ENCODE assay signal across 11 cellular contexts in genomic region chr10:133276100-133276434, GRCh38. TPM values are rescaled to one million over a fixed set of nuclear protein-coding genes. Genes with fewer than 3 reads are reported as not detected.
A peak's percentile ranks its signal among the peaks of the same experiment; 100 is the strongest.
DNase-seq lines count a peak whose midpoint lies in the region; ATAC-seq and TF ChIP-seq lines count a peak whose summit lies in the region.
"Had no signal": no experiment of that assay in that cellular context is flagged by ENCODE, and none has a peak within 500 bp of the region (broad histone marks: within the 10 kb centered on the region; RNA-seq: fewer than 3 reads in every experiment).

No MANE protein-coding gene starts in this region.

- no peak for ATAC-seq in effector memory CD8-positive, alpha-beta T cell (replicated peaks)
- ATAC-seq in GM21576 (IDR thresholded peaks at IDR 0.05; ENCODE audit: unreplicated experiment): no peak

- H3K4me1 Mint-ChIP-seq in effector memory CD8-positive, alpha-beta T cell (ENCODE audit: low read depth in 2 of 2): peaks cover 19 to 35% of the 10 kb centered on the region in 2 donors

- H3K4me3 Mint-ChIP-seq in effector memory CD8-positive, alpha-beta T cell: peak overlapping the region; percentile 87 to 91

- no peaks in the 10 kb centered on the region for H3K27me3 Mint-ChIP-seq in effector memory CD8-positive, alpha-beta T cell

- DNase-seq in MM.1S: peak; percentile 11
- no peak for DNase-seq in effector memory CD8-positive, alpha-beta T cell
- DNase-seq in kidney tubule cell (ENCODE audit: low spot score): no peak
- no peak for DNase-seq in GM13976 (ENCODE audit: low spot score)
- DNase-seq in cerebellum (ENCODE audit: low spot score): no peak
- DNase-seq: NK-92 treated with Interleukin-12 subunit alpha and Interleukin-12 subunit beta, amount 100 ng/mL, for 24 hours had no signal

- peak overlapping the region; percentile 93 for H3K4me2 ChIP-seq in MM.1S (ENCODE audit: low read depth, low read length)

- H3K4me3 ChIP-seq in MM.1S (ENCODE audit: low read length) (peak overlapping the region; percentile 82), rectal smooth muscle tissue (ENCODE audit: low read length) (peak overlapping the region; percentile 59)

- H3K36me3 Mint-ChIP-seq in effector memory CD8-positive, alpha-beta T cell (ENCODE audit: insufficient read depth): peaks cover 51% of the 10 kb centered on the region

- no peaks in the 10 kb centered on the region for H3K9me3 Mint-ChIP-seq in effector memory CD8-positive, alpha-beta T cell

- H4K20me1 ChIP-seq in MM.1S (ENCODE audit: insufficient read depth, low read length): no peaks in the 10 kb centered on the region

- H3K79me2 ChIP-seq in MM.1S (ENCODE audit: low read length): peaks cover 50% of the 10 kb centered on the region
- H3K79me2 ChIP-seq: parathyroid adenoma had no signal

- H3K27ac Mint-ChIP-seq in effector memory CD8-positive, alpha-beta T cell: peak overlapping the region; percentile 92 to 99

- H2AFZ ChIP-seq in MM.1S (ENCODE audit: low read length): peak overlapping the region; percentile 54; the same call in 1 of the 2 replicates
- H2AFZ ChIP-seq: parathyroid adenoma had no signal

- TF ChIP-seq POLR2A in GM15510 (IDR thresholded peaks at IDR 0.05; ENCODE audit: borderline replicate concordance, extremely low read depth, insufficient read length): peak; percentile 13

- in situ Hi-C loops in GM13976 (cut with MboI; ENCODE audit: low sequenced_read_pairs, unreplicated experiment): no loop called here

- H3K9ac ChIP-seq in MM.1S (ENCODE audit: low read length): peak overlapping the region; percentile 94
- peak overlapping the region; percentile 56 for H3K9ac ChIP-seq in rectal smooth muscle tissue (ENCODE audit: low read length)
- H3K9ac ChIP-seq: parathyroid adenoma had no signal

- H3K9me3 ChIP-seq in MM.1S (replicated peaks; ENCODE audit: insufficient read depth, low read length): no peaks in the 10 kb centered on the region

- H3K27me3 ChIP-seq in MM.1S (replicated peaks; ENCODE audit: insufficient read depth, low read length) (no peaks in the 10 kb centered on the region), rectal smooth muscle tissue (ENCODE audit: control insufficient read depth, insufficient read depth, low read length) (peaks cover 11% of the 10 kb centered on the region)

- TF ChIP-seq CTCF in MM.1S (IDR thresholded peaks at IDR 0.05; ENCODE audit: low read length) (no peak), GM13976 (IDR thresholded peaks at IDR 0.05; ENCODE audit: borderline replicate concordance, control extremely low read depth, extremely low read depth, insufficient read depth, missing control alignments) (no peak)

- H3K27ac ChIP-seq in MM.1S (ENCODE audit: low read length) (peak overlapping the region; percentile 95), rectal smooth muscle tissue (ENCODE audit: low read depth, low read length) (no peak overlapping the region)
- H3K27ac ChIP-seq: parathyroid adenoma had no signal

- H3K36me3 ChIP-seq in MM.1S (replicated peaks; ENCODE audit: insufficient read depth, low read length) (peaks cover 3% of the 10 kb centered on the region), rectal smooth muscle tissue (ENCODE audit: control insufficient read depth, insufficient read depth, low read length) (peaks cover 5% of the 10 kb centered on the region)

- H3K4me1 ChIP-seq in MM.1S (ENCODE audit: low read length) (peaks cover 27% of the 10 kb centered on the region), rectal smooth muscle tissue (ENCODE audit: control insufficient read depth, insufficient read depth, low read length) (no peaks in the 10 kb centered on the region)

- no peaks in the 10 kb centered on the region for H3K9me2 ChIP-seq in MM.1S (replicated peaks; ENCODE audit: insufficient read depth, low read length)

- H3F3A ChIP-seq in MM.1S (ENCODE audit: insufficient read depth, low read length): peaks cover 35% of the 10 kb centered on the region

RNA-seq across cellular contexts. Expression of gene ADAM8, which starts 0.6 kb away (rescaled TPM):
- total RNA-seq in cerebellum: 1.6 TPM

RNA-seq across cellular contexts. Expression of gene TUBGCP2, which starts 32.6 kb away (rescaled TPM):
- 37.8 TPM for total RNA-seq in cerebellum

RNA-seq across cellular contexts. Expression of gene ZNF511, which starts 32.6 kb away (rescaled TPM):
- 8.9 TPM for total RNA-seq in cerebellum

RNA-seq across cellular contexts. Expression of gene VENTX, which starts 38.4 kb away (rescaled TPM):
- 0.09 TPM for total RNA-seq in cerebellum

RNA-seq across cellular contexts. Expression of gene UTF1, which starts 46.0 kb away (rescaled TPM):
- total RNA-seq in cerebellum: not detected
- total RNA-seq: esophagus mucosa had no signal
